Comparison of ENCODE assay signal across 20 cellular contexts in the genomic region with DNA sequence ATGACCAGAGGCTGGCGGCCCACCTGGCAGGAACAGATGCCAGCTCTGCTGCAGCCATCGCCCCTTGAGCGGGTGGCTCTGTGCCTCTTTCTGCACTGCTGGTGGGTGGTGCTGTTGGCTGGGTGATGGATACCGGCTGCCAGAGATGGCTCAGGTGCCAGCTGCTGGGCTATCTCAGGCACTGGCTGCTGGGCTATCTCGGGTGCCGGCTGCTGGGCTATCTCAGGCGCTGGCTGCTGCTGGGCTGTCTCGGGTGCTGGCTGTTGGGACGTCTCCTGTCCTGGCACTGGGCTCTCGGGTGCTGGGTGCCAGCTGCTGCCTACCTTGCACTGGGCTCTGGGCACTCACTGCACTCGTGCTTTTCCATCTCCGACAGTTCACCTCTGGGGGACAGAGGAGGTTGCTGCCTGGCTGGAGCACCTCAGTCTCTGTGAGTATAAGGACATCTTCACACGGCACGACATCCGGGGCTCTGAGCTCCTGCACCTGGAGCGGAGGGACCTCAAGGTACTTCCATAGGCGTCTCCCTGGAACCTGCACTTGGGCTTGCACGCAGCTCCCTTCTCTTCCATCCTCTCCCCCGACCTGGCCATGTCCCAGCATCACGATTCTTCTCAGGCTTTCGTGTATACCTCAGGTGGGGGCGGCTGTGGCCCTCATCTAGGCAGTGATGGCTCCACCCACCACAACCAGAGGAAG.
DNase-seq lines count a peak whose midpoint lies in the region; ATAC-seq and TF ChIP-seq lines count a peak whose summit lies in the region.
"Had no signal": no experiment of that assay in that cellular context is flagged by ENCODE, and none has a peak within 500 bp of the region (broad histone marks: within the 10 kb centered on the region; RNA-seq: fewer than 3 reads in every experiment).

No MANE protein-coding gene starts in this region.

- H3K4me1 Mint-ChIP-seq in activated T-helper 17 cell treated with anti-CD3 and anti-CD28 coated beads, Interleukin-2, amount 50 U/mL, for 72 hours = no peaks in the 10 kb centered on the region

- H3K27me3 ChIP-seq in gastrocnemius medialis = no peaks in the 10 kb centered on the region
- H3K27me3 ChIP-seq: SJSA1 had no signal

- TF ChIP-seq POLR2A in gastrocnemius medialis (IDR thresholded peaks at IDR 0.05) = no peak

- DNase-seq in GM10266 (ENCODE audit: extremely low spot score) = no peak
- DNase-seq in left lobe of liver (ENCODE audit: low spot score) = no peak
- DNase-seq in gastrocnemius medialis = peak in 1 of 2 donors; percentile 45
- DNase-seq in NCI-H2227 (lab: John Stamatoyannopoulos, UW; ENCODE audit: unreplicated experiment) = no peak
- DNase-seq: activated CD4-positive, alpha-beta T cell treated with anti-CD3 and anti-CD28 coated beads, Interleukin-2, amount 50 U/mL, for 1 hour; activated naive CD4-positive, alpha-beta T cell treated with anti-CD3 and anti-CD28 coated beads for 36 hours; CD8-positive, alpha-beta T cell; cerebellar nuclear complex; DMS53; GM23248; KBM-7; NCI-H146; NCI-H82; stimulated activated naive CD4-positive, alpha-beta T cell treated with Interleukin-2 at 50 U/mL for 16 hours had no signal

- no peak overlapping the region for H3K4me3 Mint-ChIP-seq in activated T-helper 17 cell treated with anti-CD3 and anti-CD28 coated beads, Interleukin-2, amount 50 U/mL, for 72 hours
- H3K4me3 Mint-ChIP-seq: activated naive CD4-positive, alpha-beta T cell treated with anti-CD3 and anti-CD28 coated beads for 36 hours; CD8-positive, alpha-beta T cell; T-helper 1 cell treated with Interleukin-12 subunit alpha and Interleukin-12 subunit beta and Interleukin-4 antibody, amounts not matched to agents 30 μg/mL and 1 μg/mL, for 36 hours had no signal

- peaks cover 8 to 19% of the 10 kb centered on the region in 2 donors for H3K4me1 ChIP-seq in gastrocnemius medialis
- H3K4me1 ChIP-seq: SJSA1 had no signal

- H3K36me3 ChIP-seq in gastrocnemius medialis = peaks cover 7 to 99% of the 10 kb centered on the region in 2 donors

- in situ Hi-C loops in gastrocnemius medialis (cut with MboI; ENCODE audit: low sequenced_read_pairs in 4 of 4) = no loop called here

- peak overlapping the region; percentile 61 to 82 (median 72) for H3K27ac ChIP-seq in gastrocnemius medialis
- H3K27ac ChIP-seq: GM23248, SJSA1 had no signal

- no peaks in the 10 kb centered on the region for H3K9me3 ChIP-seq in gastrocnemius medialis
- H3K9me3 ChIP-seq: SJSA1 had no signal

- peak; percentile 6 for TF ChIP-seq CTCF in GM10266 (IDR thresholded peaks at IDR 0.05; ENCODE audit: control insufficient read depth, insufficient read depth, low read depth, missing control alignments)
- TF ChIP-seq CTCF in gastrocnemius medialis (IDR thresholded peaks at IDR 0.05 in 4 of 5, conservative IDR thresholded peaks at IDR 0.05 in 1 of 5) = no peak

- no peaks in the 10 kb centered on the region for H3K27me3 Mint-ChIP-seq in activated T-helper 17 cell treated with anti-CD3 and anti-CD28 coated beads, Interleukin-2, amount 50 U/mL, for 72 hours

- H3K27ac Mint-ChIP-seq in activated T-helper 17 cell treated with anti-CD3 and anti-CD28 coated beads, Interleukin-2, amount 50 U/mL, for 72 hours = peak overlapping the region; percentile 56
- H3K27ac Mint-ChIP-seq: T-helper 1 cell treated with Interleukin-12 subunit alpha and Interleukin-12 subunit beta and Interleukin-4 antibody, amounts not matched to agents 30 μg/mL and 1 μg/mL, for 36 hours had no signal

- H3K9me3 Mint-ChIP-seq in activated T-helper 17 cell treated with anti-CD3 and anti-CD28 coated beads, Interleukin-2, amount 50 U/mL, for 72 hours = no peaks in the 10 kb centered on the region
- H3K9me3 Mint-ChIP-seq: activated naive CD4-positive, alpha-beta T cell treated with anti-CD3 and anti-CD28 coated beads for 36 hours; CD8-positive, alpha-beta T cell; T-helper 1 cell treated with Interleukin-12 subunit alpha and Interleukin-12 subunit beta and Interleukin-4 antibody, amounts not matched to agents 30 μg/mL and 1 μg/mL, for 36 hours had no signal

- H3K36me3 Mint-ChIP-seq in activated T-helper 17 cell treated with anti-CD3 and anti-CD28 coated beads, Interleukin-2, amount 50 U/mL, for 72 hours (ENCODE audit: low read depth) = peaks cover 90% of the 10 kb centered on the region

- intact Hi-C loops in gastrocnemius medialis (cut with DNase I; ENCODE audit: low total_unique reads) = loop anchor here (2.0 kb wide), 1 partner anchor 13 kb away; no protein-coding TSS in a partner anchor

- H3K4me3 ChIP-seq in gastrocnemius medialis = no peak overlapping the region
- H3K4me3 ChIP-seq: GM23248, SJSA1 had no signal

- ATAC-seq in activated T-helper 17 cell treated with anti-CD3 and anti-CD28 coated beads, Interleukin-2, amount 50 U/mL, for 72 hours (replicated peaks) = no peak
- ATAC-seq in left lobe of liver = peak; percentile 4
- ATAC-seq in gastrocnemius medialis = no peak
- no peak for ATAC-seq in HG02885 (IDR thresholded peaks at IDR 0.05; ENCODE audit: poor library complexity, unreplicated experiment)
- ATAC-seq in HG02884 (IDR thresholded peaks at IDR 0.05; ENCODE audit: unreplicated experiment) = no peak
- ATAC-seq in HG02870 (IDR thresholded peaks at IDR 0.05; ENCODE audit: unreplicated experiment) = no peak
- ATAC-seq: CD8-positive, alpha-beta T cell had no signal
